19 cellular contexts compared by ENCODE assay signal in genomic region chr4:8837181-8837811, GRCh38. TPM values are rescaled to one million over a fixed set of nuclear protein-coding genes. Genes with fewer than 3 reads are reported as not detected.
DNase-seq lines count a peak whose midpoint lies in the region; TF ChIP-seq lines count a peak whose summit lies in the region.
"Had no signal": no experiment of that assay in that cellular context is flagged by ENCODE, and none has a peak within 500 bp of the region (broad histone marks: within the 10 kb centered on the region; RNA-seq: fewer than 3 reads in every experiment).

No MANE protein-coding gene starts in this region.

- H3K18ac ChIP-seq in mesendoderm (ENCODE audit: low read length): no peak overlapping the region

- no peak overlapping the region for H2BK5ac ChIP-seq in mesendoderm (ENCODE audit: low read length)

- H2BK15ac ChIP-seq in mesendoderm (replicated peaks; ENCODE audit: low read depth): no peak overlapping the region

- H3K27me3 ChIP-seq in mesendoderm (ENCODE audit: insufficient read depth, low read length, poor library complexity) (no peaks in the 10 kb centered on the region), tibial artery (peaks cover 0 to 39% of the 10 kb centered on the region in 2 donors)
- H3K27me3 ChIP-seq: tibial nerve had no signal

- intact Hi-C loops in tibial artery (cut with DNase I; ENCODE audit: low total_unique reads): no loop called here

- WGBS in mesendoderm (ENCODE audit: extremely low coverage, insufficient coverage, low lambda C conversion rate): no CpG with 5 or more reads among the region's 19 CpGs

- H3K79me1 ChIP-seq in mesendoderm (ENCODE audit: low read length): no peaks in the 10 kb centered on the region

- H2BK120ac ChIP-seq in mesendoderm (ENCODE audit: low read depth, low read length): no peak overlapping the region

- no peak overlapping the region for H2AK5ac ChIP-seq in mesendoderm (ENCODE audit: low read length)

- H3K9ac ChIP-seq in mesendoderm (ENCODE audit: low read length): no peak overlapping the region

- peak; percentile 12 for DNase-seq in activated CD8-positive, alpha-beta memory T cell treated with anti-CD3 and anti-CD28 coated beads, Interleukin-2, amount 50 U/mL, for 48 hours
- no peak for DNase-seq in activated CD8-positive, alpha-beta memory T cell treated with anti-CD3 and anti-CD28 coated beads, Interleukin-2, amount 50 U/mL, for 4 hours
- DNase-seq in caudate nucleus (lab: John Stamatoyannopoulos, UW): peak in 2 of 61 donors; percentile 4 to 19
- DNase-seq in mesendoderm: peak; percentile 59
- DNase-seq in tibial artery: peak; percentile 17 to 51
- no peak for DNase-seq in NCI-H128 (lab: John Stamatoyannopoulos, UW; ENCODE audit: unreplicated experiment)
- DNase-seq in AG08396 (ENCODE audit: low spot score): no peak
- no peak for DNase-seq in GM13976 (ENCODE audit: low spot score)
- DNase-seq: activated gamma-delta T cell treated with Interleukin-2 at 50 U/mL for 16 hours, DMS153, foreskin melanocyte, NCI-H1417 treated with DMSO at 0.1 percent for 48 hours, RPMI8226, T-helper 1 cell had no signal

- H3K36me3 ChIP-seq in mesendoderm (ENCODE audit: control insufficient read depth, insufficient read depth, low read length) (no peaks in the 10 kb centered on the region), tibial artery (no peaks in the 10 kb centered on the region)
- H3K36me3 ChIP-seq: tibial nerve had no signal

- no peak overlapping the region for H3K56ac ChIP-seq in mesendoderm (ENCODE audit: low read length)

- TF ChIP-seq CTCF in tibial artery (IDR thresholded peaks at IDR 0.05) (no peak), GM13976 (IDR thresholded peaks at IDR 0.05; ENCODE audit: borderline replicate concordance, control extremely low read depth, extremely low read depth, insufficient read depth, missing control alignments) (no peak)

- no peak overlapping the region for H4K5ac ChIP-seq in mesendoderm (ENCODE audit: low read length)

- no peak overlapping the region for H3K23ac ChIP-seq in mesendoderm (ENCODE audit: low read length)

- no peaks in the 10 kb centered on the region for H3K79me2 ChIP-seq in mesendoderm (ENCODE audit: control insufficient read depth, insufficient read depth, low read length)

- H3K27ac ChIP-seq in caudate nucleus (ENCODE audit: low read depth, low read length): peak overlapping the region; percentile 0
- no peak overlapping the region for H3K27ac ChIP-seq in mesendoderm (ENCODE audit: low read depth, low read length)
- H3K27ac ChIP-seq in tibial artery: no peak overlapping the region
- H3K27ac ChIP-seq: A549, C4-2B, tibial nerve, VCaP had no signal

- no peak overlapping the region for H3K4ac ChIP-seq in mesendoderm (ENCODE audit: low read depth, low read length)

- no peak overlapping the region for H3K4me2 ChIP-seq in mesendoderm (ENCODE audit: low read length)
- H3K4me2 ChIP-seq: A549 had no signal

- peaks cover 0 to 4% (median 0%) of the 10 kb centered on the region in 3 donors for H3K9me3 ChIP-seq in tibial artery
- H3K9me3 ChIP-seq: A549 had no signal

- H3K4me3 ChIP-seq in mesendoderm (ENCODE audit: low read length) (no peak overlapping the region), tibial artery (no peak overlapping the region)
- H3K4me3 ChIP-seq: A549, tibial nerve had no signal

- H4K8ac ChIP-seq in mesendoderm (ENCODE audit: low read depth, low read length): no peak overlapping the region

- H3K4me1 ChIP-seq in mesendoderm (ENCODE audit: control insufficient read depth, low read depth, low read length): no peaks in the 10 kb centered on the region
- no peaks in the 10 kb centered on the region for H3K4me1 ChIP-seq in tibial artery
- H3K4me1 ChIP-seq: A549, tibial nerve had no signal

- in situ Hi-C loops in GM13976 (cut with MboI; ENCODE audit: low sequenced_read_pairs, unreplicated experiment): no loop called here

RNA-seq across cellular contexts. Expression of gene HMX1, which starts 34.3 kb away (rescaled TPM):
- 0.38 TPM for polyA plus RNA-seq in mesendoderm (2013, experiment 1 of 2)
- 0.34 TPM for polyA plus RNA-seq in mesendoderm (2013, experiment 2 of 2)
- polyA plus RNA-seq: naive thymus-derived CD4-positive, alpha-beta T cell had no signal

Comparison
In these comparisons a context has a peak if more than half of its experiments do, and no peak if none do; other contexts are left out.
1. DNase-seq: peak in activated CD8-positive, alpha-beta memory T cell treated with anti-CD3 and anti-CD28 coated beads, Interleukin-2, amount 50 U/mL, for 48 hours (single experiment), mesendoderm (single experiment) and tibial artery (2 of 2); none in activated CD8-positive, alpha-beta memory T cell treated with anti-CD3 and anti-CD28 coated beads, Interleukin-2, amount 50 U/mL, for 4 hours (single experiment), NCI-H128 (single experiment), AG08396 (single experiment) and GM13976 (single experiment).